Comparison of ENCODE assay signal across 8 cellular contexts in genomic region chr9:73152953-73153352, GRCh38. TPM values are rescaled to one million over a fixed set of nuclear protein-coding genes. Genes with fewer than 3 reads are reported as not detected.
DNase-seq lines count a peak whose midpoint lies in the region; ATAC-seq and TF ChIP-seq lines count a peak whose summit lies in the region.

No MANE protein-coding gene starts in this region.

- no peaks in the 10 kb centered on the region for H3K27me3 Mint-ChIP-seq in stimulated activated naive CD8-positive, alpha-beta T cell treated with anti-CD3 and anti-CD28 coated beads, Interleukin-15, amount 100 ng/mL, for 72 hours

- peak overlapping the region; percentile 87 for H3K4me2 ChIP-seq in fibroblast of lung (ENCODE audit: extremely low read depth, insufficient read depth, low read length)

- peak overlapping the region; percentile 90 for H3K27ac ChIP-seq in fibroblast of lung (ENCODE audit: insufficient read depth, low read length)

- peak overlapping the region; percentile 44 to 82 for H3K4me3 Mint-ChIP-seq in stimulated activated naive CD8-positive, alpha-beta T cell treated with anti-CD3 and anti-CD28 coated beads, Interleukin-15, amount 100 ng/mL, for 72 hours

- peaks cover 7% of the 10 kb centered on the region for H4K20me1 ChIP-seq in fibroblast of lung (ENCODE audit: control insufficient read depth, extremely low read depth, insufficient read depth, low read length)

- H3K4me1 Mint-ChIP-seq in stimulated activated naive CD8-positive, alpha-beta T cell treated with anti-CD3 and anti-CD28 coated beads, Interleukin-15, amount 100 ng/mL, for 72 hours = peaks cover 86% of the 10 kb centered on the region

- peaks cover 67% of the 10 kb centered on the region for H3K79me2 ChIP-seq in fibroblast of lung (ENCODE audit: control insufficient read depth, insufficient read depth, low read length)

- H3K27ac Mint-ChIP-seq in stimulated activated naive CD8-positive, alpha-beta T cell treated with anti-CD3 and anti-CD28 coated beads, Interleukin-15, amount 100 ng/mL, for 72 hours = peak overlapping the region in 1 of 2 donors; percentile 72

- H3K9ac ChIP-seq in fibroblast of lung (ENCODE audit: insufficient read depth, low read length) = peak overlapping the region; percentile 72

- no peaks in the 10 kb centered on the region for H3K27me3 ChIP-seq in fibroblast of lung (ENCODE audit: control insufficient read depth, insufficient read depth, low read length)

- H3K36me3 ChIP-seq in fibroblast of lung (ENCODE audit: control insufficient read depth, insufficient read depth, low read length) = peaks cover 3% of the 10 kb centered on the region

- ATAC-seq in GM18508 (IDR thresholded peaks at IDR 0.05; ENCODE audit: insufficient read depth, unreplicated experiment) = peak; percentile 71
- peak; percentile 59 for ATAC-seq in HG02623 (IDR thresholded peaks at IDR 0.05; ENCODE audit: unreplicated experiment)
- ATAC-seq in stimulated activated naive CD8-positive, alpha-beta T cell treated with anti-CD3 and anti-CD28 coated beads, Interleukin-15, amount 100 ng/mL, for 72 hours = peak; percentile 83

- peaks cover 0 to 3% of the 10 kb centered on the region in 2 donors for H3K9me3 Mint-ChIP-seq in stimulated activated naive CD8-positive, alpha-beta T cell treated with anti-CD3 and anti-CD28 coated beads, Interleukin-15, amount 100 ng/mL, for 72 hours

- H2AFZ ChIP-seq in fibroblast of lung (ENCODE audit: low read length) = no peak overlapping the region

- H3K9me3 ChIP-seq in fibroblast of lung (ENCODE audit: control insufficient read depth, insufficient read depth, low read depth, low read length) = no peaks in the 10 kb centered on the region

- TF ChIP-seq CTCF in fibroblast of lung (conservative IDR thresholded peaks at IDR 0.05 in 1 of 2, IDR thresholded peaks at IDR 0.05 in 1 of 2; ENCODE audit: low read depth in 1 of 2, low read length in 2 of 2) = no peak

- DNase-seq in OCI-M1 (lab: John Stamatoyannopoulos, UW) (peak; percentile 60), fibroblast of lung (ENCODE audit: low read depth in 2 of 2) (peak in 1 of 2 donors; percentile 49), DMS153 (lab: John Stamatoyannopoulos, UW) (no peak), AG20443 (ENCODE audit: low spot score) (no peak)
- peak in 1 of 2 donors; percentile 22 for DNase-seq in stimulated activated naive CD8-positive, alpha-beta T cell treated with anti-CD3 and anti-CD28 coated beads, Interleukin-15, amount 100 ng/mL, for 72 hours
- DNase-seq in activated CD4-positive, CD25-positive, alpha-beta regulatory T cell (lab: John Stamatoyannopoulos, UW) = no peak

- peaks cover 16% of the 10 kb centered on the region for H3K4me1 ChIP-seq in fibroblast of lung (ENCODE audit: control insufficient read depth, extremely low read depth, insufficient read depth, low read length)

- H3K4me3 ChIP-seq in fibroblast of lung (replicated peaks in 1 of 4; ENCODE audit: control extremely low read depth in 1 of 4, insufficient read depth in 1 of 4, low read depth in 3 of 4, low read length in 4 of 4) = peak overlapping the region; percentile 79 to 96 (median 82)

RNA-seq across cellular contexts. Expression of gene ANXA1, which starts 1.3 kb away (rescaled TPM):
- 578 and 966 TPM in 2 replicates for total RNA-seq in fibroblast of lung
- 817 and 860 TPM in 2 replicates for polyA plus RNA-seq in fibroblast of lung
- polyA plus RNA-seq in fibroblast of lung (2012) = 500 and 603 TPM in 2 replicates
- 42.9 and 82.4 TPM in 2 replicates for polyA minus RNA-seq in fibroblast of lung (ENCODE audit: low replicate concordance)
